In genomic region chr10:75284097-75284485, GRCh38 we compare ENCODE assay signal across 1 cellular context.
TF ChIP-seq lines count a peak whose summit lies in the region.

No MANE protein-coding gene starts in this region.

TF ChIP-seq in GM23338, 12 proteins besides CTCF, POLR2A, EP300 and RAD21 (continued from another document):
- TF ChIP-seq ZNF462 (CRISPR knock-in tag; IDR thresholded peaks at IDR 0.05) (no peak), EZH2phosphoT487 (IDR thresholded peaks at IDR 0.05; ENCODE audit: unreplicated experiment) (no peak), ZNF331 (CRISPR knock-in tag; IDR thresholded peaks at IDR 0.05; ENCODE audit: low read depth) (no peak), CREB1 (CRISPR knock-in tag; IDR thresholded peaks at IDR 0.05; ENCODE audit: low read depth) (no peak), JUNB (IDR thresholded peaks at IDR 0.05; ENCODE audit: unreplicated experiment) (no peak), EZH2 (IDR thresholded peaks at IDR 0.05; ENCODE audit: low read depth, unreplicated experiment) (no peak), REST (IDR thresholded peaks at IDR 0.05; ENCODE audit: unreplicated experiment) (no peak), STAT1 (IDR thresholded peaks at IDR 0.05; ENCODE audit: unreplicated experiment) (no peak)
- TF ChIP-seq, protein P1, sequence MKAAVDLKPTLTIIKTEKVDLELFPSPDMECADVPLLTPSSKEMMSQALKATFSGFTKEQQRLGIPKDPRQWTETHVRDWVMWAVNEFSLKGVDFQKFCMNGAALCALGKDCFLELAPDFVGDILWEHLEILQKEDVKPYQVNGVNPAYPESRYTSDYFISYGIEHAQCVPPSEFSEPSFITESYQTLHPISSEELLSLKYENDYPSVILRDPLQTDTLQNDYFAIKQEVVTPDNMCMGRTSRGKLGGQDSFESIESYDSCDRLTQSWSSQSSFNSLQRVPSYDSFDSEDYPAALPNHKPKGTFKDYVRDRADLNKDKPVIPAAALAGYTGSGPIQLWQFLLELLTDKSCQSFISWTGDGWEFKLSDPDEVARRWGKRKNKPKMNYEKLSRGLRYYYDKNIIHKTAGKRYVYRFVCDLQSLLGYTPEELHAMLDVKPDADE (IDR thresholded peaks at IDR 0.05), result no peak
